Comparison of ENCODE assay signal across 15 cellular contexts in the genomic region with DNA sequence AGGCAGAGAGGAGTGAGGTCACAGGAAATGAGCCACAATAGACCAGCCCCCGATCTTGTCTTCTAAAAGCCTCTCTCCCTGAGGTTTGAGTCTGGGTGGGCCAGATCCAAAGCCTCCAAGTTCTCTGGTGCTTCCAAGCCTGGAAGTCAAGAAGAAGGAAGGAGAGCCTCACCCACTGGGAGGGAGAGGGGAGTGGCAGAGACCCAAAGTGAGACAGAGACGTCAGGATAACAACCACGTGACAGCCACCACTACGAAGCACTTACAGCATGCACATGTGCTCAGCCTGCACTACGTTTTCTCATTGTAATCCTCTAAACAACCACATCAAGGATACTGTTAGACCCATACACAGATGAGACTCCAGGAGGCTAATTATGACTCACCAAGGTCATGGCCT.
DNase-seq lines count a peak whose midpoint lies in the region; ATAC-seq and TF ChIP-seq lines count a peak whose summit lies in the region.
"Had no signal": no experiment of that assay in that cellular context is flagged by ENCODE, and none has a peak within 500 bp of the region (broad histone marks: within the 10 kb centered on the region; RNA-seq: fewer than 3 reads in every experiment).

No MANE protein-coding gene starts in this region.

- H3K9me3 ChIP-seq in DND-41 (ENCODE audit: insufficient read depth, low read length, severe bottlenecking): no peaks in the 10 kb centered on the region
- no peaks in the 10 kb centered on the region for H3K9me3 ChIP-seq in lower lobe of right lung
- H3K9me3 ChIP-seq: vagina had no signal

- H3K4me2 ChIP-seq in DND-41 (ENCODE audit: insufficient read depth, low read length): no peak overlapping the region

- intact Hi-C loops in lower lobe of right lung (cut with DNase I): no loop called here

- H3K4me1 Mint-ChIP-seq in effector memory CD8-positive, alpha-beta T cell (ENCODE audit: low read depth in 2 of 2): peaks cover 0 to 4% of the 10 kb centered on the region in 2 donors

- H3K4me3 Mint-ChIP-seq in effector memory CD8-positive, alpha-beta T cell: no peak overlapping the region
- H3K4me3 Mint-ChIP-seq: activated naive CD8-positive, alpha-beta T cell; CD4-positive, alpha-beta memory T cell had no signal

- H3K27me3 Mint-ChIP-seq in effector memory CD8-positive, alpha-beta T cell: peaks cover 5 to 39% of the 10 kb centered on the region in 2 donors
- H3K27me3 Mint-ChIP-seq: activated naive CD8-positive, alpha-beta T cell had no signal

- ATAC-seq in DND-41 (ENCODE audit: insufficient read depth, low read depth) (peak; percentile 74), lower lobe of right lung (no peak), HG03108 (IDR thresholded peaks at IDR 0.05; ENCODE audit: unreplicated experiment) (no peak), GM21526 (IDR thresholded peaks at IDR 0.05; ENCODE audit: low FRiP score, unreplicated experiment) (no peak)
- ATAC-seq in effector memory CD8-positive, alpha-beta T cell (replicated peaks): no peak

- no peaks in the 10 kb centered on the region for H3K9me3 Mint-ChIP-seq in effector memory CD8-positive, alpha-beta T cell
- H3K9me3 Mint-ChIP-seq: CD4-positive, alpha-beta memory T cell had no signal

- H3K4me3 ChIP-seq in DND-41 (ENCODE audit: low read depth in 1 of 2, low read length in 2 of 2) (no peak overlapping the region), brain microvascular endothelial cell (ENCODE audit: low read depth, low read length) (no peak overlapping the region), lower lobe of right lung (no peak overlapping the region)
- H3K4me3 ChIP-seq: vagina had no signal

- DNase-seq in DND-41 (peak; percentile 19), LHCN-M2 (ENCODE audit: low read depth) (peak; percentile 52), brain microvascular endothelial cell (peak; percentile 37), lower lobe of right lung (peak; percentile 10), amygdala (lab: John Stamatoyannopoulos, UW) (no peak)
- no peak for DNase-seq in effector memory CD8-positive, alpha-beta T cell
- DNase-seq: activated CD4-positive, alpha-beta T cell treated with anti-CD3 and anti-CD28 coated beads, Interleukin-2, amount 50 U/mL, for 4 hours; CD4-positive, alpha-beta memory T cell; NCI-H146; NCI-H774 had no signal

- H3K27ac ChIP-seq in DND-41 (ENCODE audit: low read length) (no peak overlapping the region), brain microvascular endothelial cell (no peak overlapping the region), lower lobe of right lung (no peak overlapping the region)
- H3K27ac ChIP-seq: HL-60, vagina had no signal

- no peaks in the 10 kb centered on the region for H3K36me3 Mint-ChIP-seq in effector memory CD8-positive, alpha-beta T cell (ENCODE audit: insufficient read depth)
- H3K36me3 Mint-ChIP-seq: activated naive CD8-positive, alpha-beta T cell; CD4-positive, alpha-beta memory T cell had no signal

- no peak overlapping the region for H3K27ac Mint-ChIP-seq in effector memory CD8-positive, alpha-beta T cell
- H3K27ac Mint-ChIP-seq: activated naive CD8-positive, alpha-beta T cell; CD4-positive, alpha-beta memory T cell had no signal

- in situ Hi-C loops in brain microvascular endothelial cell (cut with HindIII; ENCODE audit: low pct_ligation_motif_present, low sequenced_read_pairs): no loop called here

- H3K4me1 ChIP-seq in DND-41 (ENCODE audit: insufficient read depth, low read length) (no peaks in the 10 kb centered on the region), lower lobe of right lung (no peaks in the 10 kb centered on the region)
- H3K4me1 ChIP-seq: vagina had no signal

- H3K9ac ChIP-seq in DND-41 (ENCODE audit: low read depth, low read length): no peak overlapping the region

- H4K20me1 ChIP-seq in DND-41 (ENCODE audit: insufficient read depth, low read length): no peaks in the 10 kb centered on the region

- no peaks in the 10 kb centered on the region for H3K79me2 ChIP-seq in DND-41 (ENCODE audit: insufficient read depth, low read length)

- H2AFZ ChIP-seq in DND-41 (ENCODE audit: low read depth, low read length): no peak overlapping the region

- no peaks in the 10 kb centered on the region for H3K36me3 ChIP-seq in DND-41 (ENCODE audit: insufficient read depth, low read length)
- H3K36me3 ChIP-seq in brain microvascular endothelial cell (replicated peaks): no peaks in the 10 kb centered on the region
- no peaks in the 10 kb centered on the region for H3K36me3 ChIP-seq in lower lobe of right lung
- H3K36me3 ChIP-seq: vagina had no signal

- TF ChIP-seq CTCF in DND-41 (IDR thresholded peaks at IDR 0.05; ENCODE audit: borderline replicate concordance, extremely low read depth, low read length, poor library complexity, severe bottlenecking) (no peak), brain microvascular endothelial cell (IDR thresholded peaks at IDR 0.05; ENCODE audit: low read depth, low read length, missing control alignments) (no peak), lower lobe of right lung (IDR thresholded peaks at IDR 0.05) (no peak)

- H3K27me3 ChIP-seq in DND-41 (ENCODE audit: insufficient read depth, low read length, poor library complexity) (peaks cover 2% of the 10 kb centered on the region), brain microvascular endothelial cell (replicated peaks) (no peaks in the 10 kb centered on the region), lower lobe of right lung (ENCODE audit: low read depth) (no peaks in the 10 kb centered on the region)
- H3K27me3 ChIP-seq: vagina had no signal

Comparison
In these comparisons a context has a peak if more than half of its experiments do, and no peak if none do; other contexts are left out.
1. DNase-seq: peak in DND-41 (single experiment), LHCN-M2 (single experiment), brain microvascular endothelial cell (single experiment) and lower lobe of right lung (single experiment); none in amygdala (0 of 56) and effector memory CD8-positive, alpha-beta T cell (0 of 3).